ENCODE assay signal across 1 cellular context in the genomic region with DNA sequence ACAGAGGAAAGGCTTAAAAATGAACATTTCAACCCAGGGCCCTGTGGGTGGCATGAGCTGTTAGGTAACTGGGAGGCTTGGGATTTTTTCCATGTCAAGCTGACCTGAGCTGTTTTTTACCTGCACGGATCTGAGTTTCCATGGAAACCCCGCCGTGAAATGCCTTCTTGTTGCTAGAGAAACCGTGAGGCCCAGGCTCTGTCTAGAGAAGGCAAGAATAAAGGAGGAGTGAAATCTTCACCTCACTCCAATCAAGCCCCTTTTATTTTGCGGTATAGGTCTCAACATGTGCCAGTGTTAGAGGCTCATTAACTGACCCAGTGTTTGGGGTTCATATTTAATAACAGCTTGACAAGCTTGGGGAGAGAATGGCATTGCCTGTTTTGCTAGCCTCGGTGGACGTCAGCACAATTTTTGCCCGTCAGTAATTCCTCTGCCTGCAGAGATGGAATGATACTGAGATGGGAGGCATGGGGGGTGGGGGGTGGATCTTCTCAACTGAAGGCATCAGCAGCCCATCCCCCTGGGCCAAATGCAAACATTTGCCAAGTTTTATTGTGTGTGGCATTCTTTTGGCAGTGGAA.
TF ChIP-seq lines count a peak whose summit lies in the region.

No MANE protein-coding gene starts in this region.

TF ChIP-seq in GM23338, 12 proteins besides CTCF, POLR2A, EP300 and RAD21 (continued from another document):
- TF ChIP-seq, protein P1, sequence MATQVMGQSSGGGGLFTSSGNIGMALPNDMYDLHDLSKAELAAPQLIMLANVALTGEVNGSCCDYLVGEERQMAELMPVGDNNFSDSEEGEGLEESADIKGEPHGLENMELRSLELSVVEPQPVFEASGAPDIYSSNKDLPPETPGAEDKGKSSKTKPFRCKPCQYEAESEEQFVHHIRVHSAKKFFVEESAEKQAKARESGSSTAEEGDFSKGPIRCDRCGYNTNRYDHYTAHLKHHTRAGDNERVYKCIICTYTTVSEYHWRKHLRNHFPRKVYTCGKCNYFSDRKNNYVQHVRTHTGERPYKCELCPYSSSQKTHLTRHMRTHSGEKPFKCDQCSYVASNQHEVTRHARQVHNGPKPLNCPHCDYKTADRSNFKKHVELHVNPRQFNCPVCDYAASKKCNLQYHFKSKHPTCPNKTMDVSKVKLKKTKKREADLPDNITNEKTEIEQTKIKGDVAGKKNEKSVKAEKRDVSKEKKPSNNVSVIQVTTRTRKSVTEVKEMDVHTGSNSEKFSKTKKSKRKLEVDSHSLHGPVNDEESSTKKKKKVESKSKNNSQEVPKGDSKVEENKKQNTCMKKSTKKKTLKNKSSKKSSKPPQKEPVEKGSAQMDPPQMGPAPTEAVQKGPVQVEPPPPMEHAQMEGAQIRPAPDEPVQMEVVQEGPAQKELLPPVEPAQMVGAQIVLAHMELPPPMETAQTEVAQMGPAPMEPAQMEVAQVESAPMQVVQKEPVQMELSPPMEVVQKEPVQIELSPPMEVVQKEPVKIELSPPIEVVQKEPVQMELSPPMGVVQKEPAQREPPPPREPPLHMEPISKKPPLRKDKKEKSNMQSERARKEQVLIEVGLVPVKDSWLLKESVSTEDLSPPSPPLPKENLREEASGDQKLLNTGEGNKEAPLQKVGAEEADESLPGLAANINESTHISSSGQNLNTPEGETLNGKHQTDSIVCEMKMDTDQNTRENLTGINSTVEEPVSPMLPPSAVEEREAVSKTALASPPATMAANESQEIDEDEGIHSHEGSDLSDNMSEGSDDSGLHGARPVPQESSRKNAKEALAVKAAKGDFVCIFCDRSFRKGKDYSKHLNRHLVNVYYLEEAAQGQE (IDR thresholded peaks at IDR 0.05; ENCODE audit: unreplicated experiment), result no peak
- TF ChIP-seq, protein P2, sequence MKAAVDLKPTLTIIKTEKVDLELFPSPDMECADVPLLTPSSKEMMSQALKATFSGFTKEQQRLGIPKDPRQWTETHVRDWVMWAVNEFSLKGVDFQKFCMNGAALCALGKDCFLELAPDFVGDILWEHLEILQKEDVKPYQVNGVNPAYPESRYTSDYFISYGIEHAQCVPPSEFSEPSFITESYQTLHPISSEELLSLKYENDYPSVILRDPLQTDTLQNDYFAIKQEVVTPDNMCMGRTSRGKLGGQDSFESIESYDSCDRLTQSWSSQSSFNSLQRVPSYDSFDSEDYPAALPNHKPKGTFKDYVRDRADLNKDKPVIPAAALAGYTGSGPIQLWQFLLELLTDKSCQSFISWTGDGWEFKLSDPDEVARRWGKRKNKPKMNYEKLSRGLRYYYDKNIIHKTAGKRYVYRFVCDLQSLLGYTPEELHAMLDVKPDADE (IDR thresholded peaks at IDR 0.05), result no peak
- no peak for TF ChIP-seq ZNF114 (CRISPR knock-in tag; IDR thresholded peaks at IDR 0.05)
- no peak for TF ChIP-seq ZNF331 (CRISPR knock-in tag; IDR thresholded peaks at IDR 0.05; ENCODE audit: low read depth)
- TF ChIP-seq NANOG (IDR thresholded peaks at IDR 0.05; ENCODE audit: borderline replicate concordance), result no peak
- TF ChIP-seq EZH2phosphoT487 (IDR thresholded peaks at IDR 0.05; ENCODE audit: unreplicated experiment), result no peak
- TF ChIP-seq EZH2 (IDR thresholded peaks at IDR 0.05; ENCODE audit: low read depth, unreplicated experiment), result no peak
- no peak for TF ChIP-seq POLR2AphosphoS5 (IDR thresholded peaks at IDR 0.05; ENCODE audit: low read depth)
